ENCODE assay signal across 1 cellular context in the genomic region with DNA sequence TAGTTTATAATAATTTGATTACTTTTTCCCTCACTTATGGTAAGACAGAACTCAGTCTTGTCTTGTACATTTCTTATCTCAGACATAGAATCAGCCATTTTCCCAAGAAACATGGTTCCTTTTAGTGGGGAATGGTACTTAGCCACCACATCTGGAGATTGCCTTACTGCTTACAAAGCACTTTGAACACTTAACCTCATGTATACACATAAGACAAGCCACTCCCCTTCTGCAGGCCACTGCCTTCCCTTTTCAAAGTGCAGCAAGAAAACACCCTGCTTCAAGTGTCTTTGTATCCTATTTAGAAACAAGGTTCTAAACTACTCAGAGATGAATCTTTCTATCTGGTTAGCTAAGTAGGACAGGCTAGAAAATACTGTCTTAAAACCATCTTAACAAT.
A peak's percentile ranks its signal among the peaks of the same experiment; 100 is the strongest.
TF ChIP-seq lines count a peak whose summit lies in the region.

No MANE protein-coding gene starts in this region.

TF ChIP-seq in IMR-90, 13 proteins besides CTCF, POLR2A, EP300 and RAD21:
- TF ChIP-seq MAFK (IDR thresholded peaks at IDR 0.05; ENCODE audit: low read depth, low read length) (peak; percentile 21; the same call in 1 of the 2 replicates), BHLHE40 (IDR thresholded peaks at IDR 0.05; ENCODE audit: low read depth, low read length) (no peak)
